Comparison of ENCODE assay signal across 1 cellular context in the genomic region with DNA sequence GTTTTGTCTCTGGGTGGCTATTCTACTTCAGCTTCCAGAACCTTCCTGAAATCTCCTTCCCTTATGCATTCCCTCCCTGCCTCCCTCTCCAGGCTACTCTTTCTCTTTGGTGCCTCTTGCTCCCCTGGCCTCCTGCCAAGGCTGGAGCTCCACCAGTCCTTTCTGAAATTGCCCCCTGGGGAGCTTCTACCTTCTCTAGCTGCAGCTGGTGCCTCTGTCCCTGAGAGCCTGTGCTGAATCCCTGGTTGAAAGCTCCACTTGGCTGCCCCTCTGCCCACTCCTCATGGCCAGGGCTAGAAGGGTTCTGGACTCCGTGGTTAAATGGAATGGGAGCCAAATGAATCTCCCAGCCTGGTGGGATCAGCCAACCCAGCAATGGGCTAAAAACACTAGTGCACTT.
TF ChIP-seq lines count a peak whose summit lies in the region.

No MANE protein-coding gene starts in this region.

TF ChIP-seq in HEK293, 187 proteins besides CTCF, POLR2A, EP300 and RAD21 (continued from another document):
- TF ChIP-seq ZNF354C (tag by site-specific recombination; IDR thresholded peaks at IDR 0.05; ENCODE audit: borderline replicate concordance, low read depth) = no peak
- no peak for TF ChIP-seq ZNF302 (tag by site-specific recombination; IDR thresholded peaks at IDR 0.05; ENCODE audit: low read depth)
- TF ChIP-seq ZNF530 (tag by site-specific recombination; IDR thresholded peaks at IDR 0.05; ENCODE audit: low read depth) = no peak
- no peak for TF ChIP-seq ZNF514 (tag by site-specific recombination; IDR thresholded peaks at IDR 0.05)
- no peak for TF ChIP-seq ZNF664 (tag by site-specific recombination; IDR thresholded peaks at IDR 0.05)
- TF ChIP-seq, protein P1, sequence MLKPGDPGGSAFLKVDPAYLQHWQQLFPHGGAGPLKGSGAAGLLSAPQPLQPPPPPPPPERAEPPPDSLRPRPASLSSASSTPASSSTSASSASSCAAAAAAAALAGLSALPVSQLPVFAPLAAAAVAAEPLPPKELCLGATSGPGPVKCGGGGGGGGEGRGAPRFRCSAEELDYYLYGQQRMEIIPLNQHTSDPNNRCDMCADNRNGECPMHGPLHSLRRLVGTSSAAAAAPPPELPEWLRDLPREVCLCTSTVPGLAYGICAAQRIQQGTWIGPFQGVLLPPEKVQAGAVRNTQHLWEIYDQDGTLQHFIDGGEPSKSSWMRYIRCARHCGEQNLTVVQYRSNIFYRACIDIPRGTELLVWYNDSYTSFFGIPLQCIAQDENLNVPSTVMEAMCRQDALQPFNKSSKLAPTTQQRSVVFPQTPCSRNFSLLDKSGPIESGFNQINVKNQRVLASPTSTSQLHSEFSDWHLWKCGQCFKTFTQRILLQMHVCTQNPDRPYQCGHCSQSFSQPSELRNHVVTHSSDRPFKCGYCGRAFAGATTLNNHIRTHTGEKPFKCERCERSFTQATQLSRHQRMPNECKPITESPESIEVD (tag by site-specific recombination; IDR thresholded peaks at IDR 0.05) = no peak
- TF ChIP-seq ZXDB (tag by site-specific recombination; IDR thresholded peaks at IDR 0.05) = no peak
- no peak for TF ChIP-seq ZNF37A (tag by site-specific recombination; IDR thresholded peaks at IDR 0.05)
- TF ChIP-seq, protein P2, sequence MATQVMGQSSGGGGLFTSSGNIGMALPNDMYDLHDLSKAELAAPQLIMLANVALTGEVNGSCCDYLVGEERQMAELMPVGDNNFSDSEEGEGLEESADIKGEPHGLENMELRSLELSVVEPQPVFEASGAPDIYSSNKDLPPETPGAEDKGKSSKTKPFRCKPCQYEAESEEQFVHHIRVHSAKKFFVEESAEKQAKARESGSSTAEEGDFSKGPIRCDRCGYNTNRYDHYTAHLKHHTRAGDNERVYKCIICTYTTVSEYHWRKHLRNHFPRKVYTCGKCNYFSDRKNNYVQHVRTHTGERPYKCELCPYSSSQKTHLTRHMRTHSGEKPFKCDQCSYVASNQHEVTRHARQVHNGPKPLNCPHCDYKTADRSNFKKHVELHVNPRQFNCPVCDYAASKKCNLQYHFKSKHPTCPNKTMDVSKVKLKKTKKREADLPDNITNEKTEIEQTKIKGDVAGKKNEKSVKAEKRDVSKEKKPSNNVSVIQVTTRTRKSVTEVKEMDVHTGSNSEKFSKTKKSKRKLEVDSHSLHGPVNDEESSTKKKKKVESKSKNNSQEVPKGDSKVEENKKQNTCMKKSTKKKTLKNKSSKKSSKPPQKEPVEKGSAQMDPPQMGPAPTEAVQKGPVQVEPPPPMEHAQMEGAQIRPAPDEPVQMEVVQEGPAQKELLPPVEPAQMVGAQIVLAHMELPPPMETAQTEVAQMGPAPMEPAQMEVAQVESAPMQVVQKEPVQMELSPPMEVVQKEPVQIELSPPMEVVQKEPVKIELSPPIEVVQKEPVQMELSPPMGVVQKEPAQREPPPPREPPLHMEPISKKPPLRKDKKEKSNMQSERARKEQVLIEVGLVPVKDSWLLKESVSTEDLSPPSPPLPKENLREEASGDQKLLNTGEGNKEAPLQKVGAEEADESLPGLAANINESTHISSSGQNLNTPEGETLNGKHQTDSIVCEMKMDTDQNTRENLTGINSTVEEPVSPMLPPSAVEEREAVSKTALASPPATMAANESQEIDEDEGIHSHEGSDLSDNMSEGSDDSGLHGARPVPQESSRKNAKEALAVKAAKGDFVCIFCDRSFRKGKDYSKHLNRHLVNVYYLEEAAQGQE (tag by site-specific recombination; IDR thresholded peaks at IDR 0.05) = peak; percentile 90
- no peak for TF ChIP-seq PRDM1 (tag by site-specific recombination; IDR thresholded peaks at IDR 0.05)
- TF ChIP-seq ZNF548 (tag by site-specific recombination; IDR thresholded peaks at IDR 0.05) = no peak
- TF ChIP-seq ZNF184 (tag by site-specific recombination; IDR thresholded peaks at IDR 0.05) = no peak
- TF ChIP-seq, protein P3, sequence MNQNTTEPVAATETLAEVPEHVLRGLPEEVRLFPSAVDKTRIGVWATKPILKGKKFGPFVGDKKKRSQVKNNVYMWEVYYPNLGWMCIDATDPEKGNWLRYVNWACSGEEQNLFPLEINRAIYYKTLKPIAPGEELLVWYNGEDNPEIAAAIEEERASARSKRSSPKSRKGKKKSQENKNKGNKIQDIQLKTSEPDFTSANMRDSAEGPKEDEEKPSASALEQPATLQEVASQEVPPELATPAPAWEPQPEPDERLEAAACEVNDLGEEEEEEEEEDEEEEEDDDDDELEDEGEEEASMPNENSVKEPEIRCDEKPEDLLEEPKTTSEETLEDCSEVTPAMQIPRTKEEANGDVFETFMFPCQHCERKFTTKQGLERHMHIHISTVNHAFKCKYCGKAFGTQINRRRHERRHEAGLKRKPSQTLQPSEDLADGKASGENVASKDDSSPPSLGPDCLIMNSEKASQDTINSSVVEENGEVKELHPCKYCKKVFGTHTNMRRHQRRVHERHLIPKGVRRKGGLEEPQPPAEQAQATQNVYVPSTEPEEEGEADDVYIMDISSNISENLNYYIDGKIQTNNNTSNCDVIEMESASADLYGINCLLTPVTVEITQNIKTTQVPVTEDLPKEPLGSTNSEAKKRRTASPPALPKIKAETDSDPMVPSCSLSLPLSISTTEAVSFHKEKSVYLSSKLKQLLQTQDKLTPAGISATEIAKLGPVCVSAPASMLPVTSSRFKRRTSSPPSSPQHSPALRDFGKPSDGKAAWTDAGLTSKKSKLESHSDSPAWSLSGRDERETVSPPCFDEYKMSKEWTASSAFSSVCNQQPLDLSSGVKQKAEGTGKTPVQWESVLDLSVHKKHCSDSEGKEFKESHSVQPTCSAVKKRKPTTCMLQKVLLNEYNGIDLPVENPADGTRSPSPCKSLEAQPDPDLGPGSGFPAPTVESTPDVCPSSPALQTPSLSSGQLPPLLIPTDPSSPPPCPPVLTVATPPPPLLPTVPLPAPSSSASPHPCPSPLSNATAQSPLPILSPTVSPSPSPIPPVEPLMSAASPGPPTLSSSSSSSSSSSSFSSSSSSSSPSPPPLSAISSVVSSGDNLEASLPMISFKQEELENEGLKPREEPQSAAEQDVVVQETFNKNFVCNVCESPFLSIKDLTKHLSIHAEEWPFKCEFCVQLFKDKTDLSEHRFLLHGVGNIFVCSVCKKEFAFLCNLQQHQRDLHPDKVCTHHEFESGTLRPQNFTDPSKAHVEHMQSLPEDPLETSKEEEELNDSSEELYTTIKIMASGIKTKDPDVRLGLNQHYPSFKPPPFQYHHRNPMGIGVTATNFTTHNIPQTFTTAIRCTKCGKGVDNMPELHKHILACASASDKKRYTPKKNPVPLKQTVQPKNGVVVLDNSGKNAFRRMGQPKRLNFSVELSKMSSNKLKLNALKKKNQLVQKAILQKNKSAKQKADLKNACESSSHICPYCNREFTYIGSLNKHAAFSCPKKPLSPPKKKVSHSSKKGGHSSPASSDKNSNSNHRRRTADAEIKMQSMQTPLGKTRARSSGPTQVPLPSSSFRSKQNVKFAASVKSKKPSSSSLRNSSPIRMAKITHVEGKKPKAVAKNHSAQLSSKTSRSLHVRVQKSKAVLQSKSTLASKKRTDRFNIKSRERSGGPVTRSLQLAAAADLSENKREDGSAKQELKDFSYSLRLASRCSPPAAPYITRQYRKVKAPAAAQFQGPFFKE (tag by site-specific recombination; IDR thresholded peaks at IDR 0.05; ENCODE audit: borderline replicate concordance) = no peak
- no peak for TF ChIP-seq ZNF24 (tag by site-specific recombination; IDR thresholded peaks at IDR 0.05)
- TF ChIP-seq, protein P4, sequence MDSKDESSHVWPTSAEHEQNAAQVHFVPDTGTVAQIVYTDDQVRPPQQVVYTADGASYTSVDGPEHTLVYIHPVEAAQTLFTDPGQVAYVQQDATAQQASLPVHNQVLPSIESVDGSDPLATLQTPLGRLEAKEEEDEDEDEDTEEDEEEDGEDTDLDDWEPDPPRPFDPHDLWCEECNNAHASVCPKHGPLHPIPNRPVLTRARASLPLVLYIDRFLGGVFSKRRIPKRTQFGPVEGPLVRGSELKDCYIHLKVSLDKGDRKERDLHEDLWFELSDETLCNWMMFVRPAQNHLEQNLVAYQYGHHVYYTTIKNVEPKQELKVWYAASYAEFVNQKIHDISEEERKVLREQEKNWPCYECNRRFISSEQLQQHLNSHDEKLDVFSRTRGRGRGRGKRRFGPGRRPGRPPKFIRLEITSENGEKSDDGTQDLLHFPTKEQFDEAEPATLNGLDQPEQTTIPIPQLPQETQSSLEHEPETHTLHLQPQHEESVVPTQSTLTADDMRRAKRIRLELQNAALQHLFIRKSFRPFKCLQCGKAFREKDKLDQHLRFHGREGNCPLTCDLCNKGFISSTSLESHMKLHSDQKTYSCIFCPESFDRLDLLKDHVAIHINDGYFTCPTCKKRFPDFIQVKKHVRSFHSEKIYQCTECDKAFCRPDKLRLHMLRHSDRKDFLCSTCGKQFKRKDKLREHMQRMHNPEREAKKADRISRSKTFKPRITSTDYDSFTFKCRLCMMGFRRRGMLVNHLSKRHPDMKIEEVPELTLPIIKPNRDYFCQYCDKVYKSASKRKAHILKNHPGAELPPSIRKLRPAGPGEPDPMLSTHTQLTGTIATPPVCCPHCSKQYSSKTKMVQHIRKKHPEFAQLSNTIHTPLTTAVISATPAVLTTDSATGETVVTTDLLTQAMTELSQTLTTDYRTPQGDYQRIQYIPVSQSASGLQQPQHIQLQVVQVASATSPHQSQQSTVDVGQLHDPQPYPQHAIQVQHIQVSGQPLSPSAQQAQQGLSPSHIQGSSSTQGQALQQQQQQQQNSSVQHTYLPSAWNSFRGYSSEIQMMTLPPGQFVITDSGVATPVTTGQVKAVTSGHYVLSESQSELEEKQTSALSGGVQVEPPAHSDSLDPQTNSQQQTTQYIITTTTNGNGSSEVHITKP (tag by site-specific recombination; IDR thresholded peaks at IDR 0.05) = no peak
- TF ChIP-seq ZBTB1 (tag by site-specific recombination; IDR thresholded peaks at IDR 0.05) = no peak
- TF ChIP-seq ZNF747 (tag by site-specific recombination; IDR thresholded peaks at IDR 0.05) = no peak
- TF ChIP-seq ZNF76 (tag by site-specific recombination; IDR thresholded peaks at IDR 0.05; ENCODE audit: borderline replicate concordance, low read depth) = no peak
- no peak for TF ChIP-seq WT1 (tag by site-specific recombination; IDR thresholded peaks at IDR 0.05)
- no peak for TF ChIP-seq TCF7L2 (IDR thresholded peaks at IDR 0.05; ENCODE audit: borderline replicate concordance, low read depth, low read length)
- TF ChIP-seq ZFP41 (tag by site-specific recombination; IDR thresholded peaks at IDR 0.05; ENCODE audit: borderline replicate concordance) = no peak
- TF ChIP-seq ZNF423 (tag by site-specific recombination; IDR thresholded peaks at IDR 0.05) = 0 out of 2 replicates have a peak, but pooled peaks have one; percentile 28
- TF ChIP-seq, protein P5, sequence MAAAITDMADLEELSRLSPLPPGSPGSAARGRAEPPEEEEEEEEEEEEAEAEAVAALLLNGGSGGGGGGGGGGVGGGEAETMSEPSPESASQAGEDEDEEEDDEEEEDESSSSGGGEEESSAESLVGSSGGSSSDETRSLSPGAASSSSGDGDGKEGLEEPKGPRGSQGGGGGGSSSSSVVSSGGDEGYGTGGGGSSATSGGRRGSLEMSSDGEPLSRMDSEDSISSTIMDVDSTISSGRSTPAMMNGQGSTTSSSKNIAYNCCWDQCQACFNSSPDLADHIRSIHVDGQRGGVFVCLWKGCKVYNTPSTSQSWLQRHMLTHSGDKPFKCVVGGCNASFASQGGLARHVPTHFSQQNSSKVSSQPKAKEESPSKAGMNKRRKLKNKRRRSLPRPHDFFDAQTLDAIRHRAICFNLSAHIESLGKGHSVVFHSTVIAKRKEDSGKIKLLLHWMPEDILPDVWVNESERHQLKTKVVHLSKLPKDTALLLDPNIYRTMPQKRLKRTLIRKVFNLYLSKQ (tag by site-specific recombination; IDR thresholded peaks at IDR 0.05; ENCODE audit: borderline replicate concordance) = no peak
- no peak for TF ChIP-seq ZFHX2 (tag by site-specific recombination; conservative IDR thresholded peaks at IDR 0.05)
- peak; percentile 74 for TF ChIP-seq GLIS1 (tag by site-specific recombination; IDR thresholded peaks at IDR 0.05)
- no peak for TF ChIP-seq ZNF23 (tag by site-specific recombination; IDR thresholded peaks at IDR 0.05; ENCODE audit: borderline replicate concordance)
- no peak for TF ChIP-seq ZBTB48 (tag by site-specific recombination; IDR thresholded peaks at IDR 0.05)
TF ChIP-seq in HEK293: peak in this region for 5.
